ENCODE assay signal across 26 cellular contexts in the genomic region with DNA sequence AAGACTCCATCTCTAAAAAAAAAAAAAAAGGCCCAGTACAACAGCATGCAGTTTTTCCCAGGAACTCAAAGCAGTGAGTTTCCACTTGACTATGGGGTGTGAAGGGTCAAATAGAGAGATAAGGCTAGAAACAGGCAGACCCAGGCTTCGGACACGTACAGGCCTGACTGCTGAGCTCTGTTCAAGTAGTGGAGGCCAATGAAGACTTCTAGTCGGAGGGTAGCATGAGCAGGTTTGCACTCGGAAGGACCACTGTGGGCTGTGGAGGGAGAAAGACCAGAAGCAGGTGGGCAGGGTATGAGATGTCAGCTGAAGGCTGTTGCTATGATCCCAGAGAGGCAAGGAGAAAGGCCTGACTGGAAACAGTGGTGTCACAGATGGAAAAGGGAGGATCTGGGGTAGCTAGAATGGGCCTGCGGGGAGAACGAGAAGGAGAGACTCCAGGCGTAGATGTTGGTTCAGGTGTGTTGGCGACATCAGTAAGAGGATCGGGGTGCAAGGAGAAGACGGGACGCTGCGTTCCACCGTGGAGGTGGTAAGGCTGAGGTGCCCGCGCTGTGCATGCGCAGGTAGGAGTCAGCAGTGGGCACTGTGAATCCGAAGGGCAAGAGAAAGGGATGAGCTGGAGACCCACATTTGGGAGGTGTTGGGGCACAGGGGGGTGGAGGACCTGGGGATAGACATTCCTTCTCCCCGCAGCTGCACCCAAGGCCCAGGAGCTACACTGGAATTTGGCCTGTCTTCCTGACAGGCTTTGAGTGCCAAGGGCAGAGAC. TPM values are rescaled to one million over a fixed set of nuclear protein-coding genes. Genes with fewer than 3 reads are reported as not detected.
DNase-seq lines count a peak whose midpoint lies in the region; ATAC-seq and TF ChIP-seq lines count a peak whose summit lies in the region.
"Had no signal": no experiment of that assay in that cellular context is flagged by ENCODE, and none has a peak within 500 bp of the region (broad histone marks: within the 10 kb centered on the region; RNA-seq: fewer than 3 reads in every experiment).

No MANE protein-coding gene starts in this region.

- no peaks in the 10 kb centered on the region for H3K27me3 Mint-ChIP-seq in T-helper 1 cell treated with Interleukin-12 subunit alpha and Interleukin-12 subunit beta and Interleukin-4 antibody, amounts not matched to agents 30 μg/mL and 1 μg/mL, for 36 hours (ENCODE audit: low read depth)
- H3K27me3 Mint-ChIP-seq in H9 (ENCODE audit: low read depth) (no peaks in the 10 kb centered on the region), T-cell (no peaks in the 10 kb centered on the region)
- no peaks in the 10 kb centered on the region for H3K27me3 Mint-ChIP-seq in activated naive CD8-positive, alpha-beta T cell treated with anti-CD3 and anti-CD28 coated beads, Interleukin-2, amount 50 U/mL, for 24 hours

- H3K27ac Mint-ChIP-seq in T-helper 1 cell treated with Interleukin-12 subunit alpha and Interleukin-12 subunit beta and Interleukin-4 antibody, amounts not matched to agents 30 μg/mL and 1 μg/mL, for 36 hours, result peak overlapping the region; percentile 34
- H3K27ac Mint-ChIP-seq in H9, result peak overlapping the region in 2 of 3 experiments; percentile 6 to 65; a peak in 3 of 7 replicates
- H3K27ac Mint-ChIP-seq in activated naive CD8-positive, alpha-beta T cell treated with anti-CD3 and anti-CD28 coated beads, Interleukin-2, amount 50 U/mL, for 24 hours, result peak overlapping the region; percentile 55
- H3K27ac Mint-ChIP-seq in T-cell, result peak overlapping the region in 1 of 2 donors; percentile 9
- H3K27ac Mint-ChIP-seq: WTC11 had no signal

- H3K79me1 ChIP-seq in H9 (ENCODE audit: insufficient read depth, low read depth, low read length, poor library complexity, severe bottlenecking) (no peaks in the 10 kb centered on the region), neuronal stem cell (ENCODE audit: low read depth, low read length) (no peaks in the 10 kb centered on the region)

- WGBS in H9 (ENCODE audit: extremely low coverage, insufficient read length, low lambda C conversion rate), result no CpG with 5 or more reads among the region's 18 CpGs
- no CpG with 5 or more reads among the region's 18 CpGs for WGBS in neuronal stem cell (ENCODE audit: extremely low coverage in 2 of 2, insufficient read length in 2 of 2, insufficient replicate concordance in 1 of 2), 2 donors

- H3K4me2 ChIP-seq in H9 (ENCODE audit: insufficient read depth, insufficient read length, low read length) (no peak overlapping the region), neuronal stem cell (ENCODE audit: insufficient read depth, low read length, poor library complexity, severe bottlenecking) (no peak overlapping the region)

- peaks cover 18% of the 10 kb centered on the region for H3K4me1 Mint-ChIP-seq in T-helper 1 cell treated with Interleukin-12 subunit alpha and Interleukin-12 subunit beta and Interleukin-4 antibody, amounts not matched to agents 30 μg/mL and 1 μg/mL, for 36 hours (ENCODE audit: low read depth)
- H3K4me1 Mint-ChIP-seq in H9 (peaks cover 9 to 10% of the 10 kb centered on the region in 2 experiments), T-cell (peaks cover 11 to 20% (median 14%) of the 10 kb centered on the region in 3 donors)
- H3K4me1 Mint-ChIP-seq in activated naive CD8-positive, alpha-beta T cell treated with anti-CD3 and anti-CD28 coated beads, Interleukin-2, amount 50 U/mL, for 24 hours, result peaks cover 25% of the 10 kb centered on the region

- CTCF ChIA-PET in T-cell (lab: Charles Lee), result no interaction called here

- H2BK5ac ChIP-seq in H9 (ENCODE audit: insufficient read length, low read length) (no peak overlapping the region), neuronal stem cell (ENCODE audit: low read length) (no peak overlapping the region)

- H2BK12ac ChIP-seq in H9 (ENCODE audit: insufficient read length, low read depth, low read length), result no peak overlapping the region
- H2BK12ac ChIP-seq in neuronal stem cell (ENCODE audit: low read length), result no peak overlapping the region

- no peaks in the 10 kb centered on the region for H3K23me2 ChIP-seq in H9 (ENCODE audit: insufficient read length, low read depth, low read length, poor library complexity, severe bottlenecking)

- peaks cover 32% of the 10 kb centered on the region for H3K36me3 Mint-ChIP-seq in T-helper 1 cell treated with Interleukin-12 subunit alpha and Interleukin-12 subunit beta and Interleukin-4 antibody, amounts not matched to agents 30 μg/mL and 1 μg/mL, for 36 hours (ENCODE audit: low read depth)
- H3K36me3 Mint-ChIP-seq in H9 (ENCODE audit: insufficient read depth in 1 of 3, low read depth in 3 of 3) (peaks cover 1 to 29% (median 11%) of the 10 kb centered on the region in 3 experiments; a peak in 5 of 7 replicates), T-cell (peaks cover 51% of the 10 kb centered on the region)
- H3K36me3 Mint-ChIP-seq in activated naive CD8-positive, alpha-beta T cell treated with anti-CD3 and anti-CD28 coated beads, Interleukin-2, amount 50 U/mL, for 24 hours (ENCODE audit: low read depth), result peaks cover 30% of the 10 kb centered on the region

- H3K18ac ChIP-seq in H9 (ENCODE audit: insufficient read length, low read depth, low read length) (no peak overlapping the region), neuronal stem cell (ENCODE audit: low read length) (no peak overlapping the region)

- no peaks in the 10 kb centered on the region for H4K20me1 ChIP-seq in H9 (ENCODE audit: control insufficient read depth, insufficient read depth, insufficient read length)

- H3K4me3 ChIP-seq in neuronal stem cell (ENCODE audit: low read length in 2 of 2), result no peak overlapping the region
- H3K4me3 ChIP-seq: esophagus muscularis mucosa, gastrocnemius medialis, Peyer's patch, stomach, upper lobe of left lung had no signal

- H2AFZ ChIP-seq in H9 (ENCODE audit: low read length), result no peak overlapping the region
- no peak overlapping the region for H2AFZ ChIP-seq in neuronal stem cell (ENCODE audit: low read length)

- H2BK120ac ChIP-seq in H9 (ENCODE audit: low read depth, low read length, poor library complexity, severe bottlenecking), result no peak overlapping the region
- H2BK120ac ChIP-seq in neuronal stem cell (ENCODE audit: low read depth, low read length), result no peak overlapping the region

- no peak overlapping the region for H3T11ph ChIP-seq in H9 (ENCODE audit: low read length)

- H3K27me3 ChIP-seq in H9 (ENCODE audit: insufficient read depth, low read length) (no peaks in the 10 kb centered on the region), neuronal stem cell (ENCODE audit: control insufficient read depth in 3 of 3, insufficient read depth in 3 of 3, low read depth in 1 of 3, low read length in 3 of 3) (no peaks in the 10 kb centered on the region)
- H3K27me3 ChIP-seq: esophagus muscularis mucosa, gastrocnemius medialis, Peyer's patch, stomach, upper lobe of left lung had no signal

- H3K4me3 Mint-ChIP-seq in T-helper 1 cell treated with Interleukin-12 subunit alpha and Interleukin-12 subunit beta and Interleukin-4 antibody, amounts not matched to agents 30 μg/mL and 1 μg/mL, for 36 hours, result no peak overlapping the region
- H3K4me3 Mint-ChIP-seq in H9 (no peak overlapping the region; a peak in 1 of 5 replicates), T-cell (no peak overlapping the region)
- H3K4me3 Mint-ChIP-seq in activated naive CD8-positive, alpha-beta T cell treated with anti-CD3 and anti-CD28 coated beads, Interleukin-2, amount 50 U/mL, for 24 hours, result no peak overlapping the region
- H3K4me3 Mint-ChIP-seq: WTC11 had no signal

- H4K5ac ChIP-seq in H9 (ENCODE audit: insufficient read length, low read depth, low read length), result no peak overlapping the region

- ATAC-seq in activated naive CD8-positive, alpha-beta T cell treated with anti-CD3 and anti-CD28 coated beads, Interleukin-2, amount 50 U/mL, for 24 hours, result no peak
- no peak for ATAC-seq in GM18861 (IDR thresholded peaks at IDR 0.05; ENCODE audit: unreplicated experiment)
- ATAC-seq in T-cell (replicated peaks in 1 of 4), result no peak
- ATAC-seq: gastrocnemius medialis, HCT116, WTC11 had no signal

- no peaks in the 10 kb centered on the region for H3K79me2 ChIP-seq in H9 (ENCODE audit: insufficient read depth, low read length)

- H3K4me1 ChIP-seq in H9 (ENCODE audit: insufficient read depth, low read length) (no peaks in the 10 kb centered on the region), neuronal stem cell (ENCODE audit: control insufficient read depth in 2 of 2, insufficient read depth in 1 of 2, low read depth in 1 of 2, low read length in 2 of 2) (peaks cover 0 to 4% of the 10 kb centered on the region in 2 donors)
- H3K4me1 ChIP-seq: gastrocnemius medialis, upper lobe of left lung had no signal

- no peak overlapping the region for H4K8ac ChIP-seq in H9 (replicated peaks; ENCODE audit: insufficient read length, low read depth, low read length)
- no peak overlapping the region for H4K8ac ChIP-seq in neuronal stem cell (ENCODE audit: low read depth, low read length)

- no peak overlapping the region for H2BK15ac ChIP-seq in H9 (ENCODE audit: low read depth, low read length)
- H2BK15ac ChIP-seq in neuronal stem cell (ENCODE audit: low read length), result no peak overlapping the region

- H3K4ac ChIP-seq in H9 (ENCODE audit: low read depth, low read length) (no peak overlapping the region), neuronal stem cell (ENCODE audit: low read length) (no peak overlapping the region)

- no peak overlapping the region for H2BK20ac ChIP-seq in H9 (ENCODE audit: low read depth, low read length, poor library complexity, severe bottlenecking)

- TF ChIP-seq CTCF in H9 (conservative IDR thresholded peaks at IDR 0.05), result no peak

- H3K9me3 ChIP-seq in H9 (ENCODE audit: control insufficient read depth, low read depth, low read length) (no peaks in the 10 kb centered on the region), neuronal stem cell (replicated peaks in 1 of 2; ENCODE audit: control insufficient read depth in 2 of 2, insufficient read depth in 1 of 2, low read depth in 1 of 2, low read length in 2 of 2) (peaks cover 0 to 2% of the 10 kb centered on the region in 2 donors)
- H3K9me3 ChIP-seq: esophagus muscularis mucosa, gastrocnemius medialis, Peyer's patch, stomach, upper lobe of left lung had no signal

- POLR2A ChIA-PET in T-cell (lab: Charles Lee), result no interaction called here

- peaks cover 20 to 34% of the 10 kb centered on the region in 2 donors for H3K36me3 ChIP-seq in neuronal stem cell (replicated peaks in 1 of 2; ENCODE audit: control insufficient read depth in 2 of 2, insufficient read depth in 2 of 2, low read length in 2 of 2)

- H3K23ac ChIP-seq in H9 (ENCODE audit: insufficient read length, low read depth, low read length) (no peak overlapping the region), neuronal stem cell (ENCODE audit: low read depth, low read length, poor library complexity) (peak overlapping the region; percentile 53)

- H3K9ac ChIP-seq in H9 (ENCODE audit: extremely low read depth, insufficient read length, low read length) (no peak overlapping the region), neuronal stem cell (ENCODE audit: low read depth, low read length, poor library complexity) (peak overlapping the region; percentile 3)

- H4K91ac ChIP-seq in H9 (ENCODE audit: insufficient read length, low read depth, low read length) (no peak overlapping the region), neuronal stem cell (ENCODE audit: low read depth, low read length, poor library complexity) (no peak overlapping the region)

- no peaks in the 10 kb centered on the region for H3K9me3 Mint-ChIP-seq in T-helper 1 cell treated with Interleukin-12 subunit alpha and Interleukin-12 subunit beta and Interleukin-4 antibody, amounts not matched to agents 30 μg/mL and 1 μg/mL, for 36 hours
- H3K9me3 Mint-ChIP-seq in H9, result no peaks in the 10 kb centered on the region
- H3K9me3 Mint-ChIP-seq in activated naive CD8-positive, alpha-beta T cell treated with anti-CD3 and anti-CD28 coated beads, Interleukin-2, amount 50 U/mL, for 24 hours, result no peaks in the 10 kb centered on the region
- H3K9me3 Mint-ChIP-seq in T-cell, result no peaks in the 10 kb centered on the region
- H3K9me3 Mint-ChIP-seq: WTC11 had no signal

- DNase-seq in T-helper 1 cell (no peak), H9 (peak; percentile 10), neuronal stem cell (ENCODE audit: low spot score) (no peak), AG08396 (ENCODE audit: low spot score) (no peak), T-cell (no peak)
- DNase-seq in activated naive CD8-positive, alpha-beta T cell treated with anti-CD3 and anti-CD28 coated beads, Interleukin-2, amount 50 U/mL, for 24 hours, result no peak
- DNase-seq: activated naive CD4-positive, alpha-beta T cell; AML-193; COR-L47; effector memory CD4-positive, alpha-beta T cell; gastrocnemius medialis; NCI-H1092 treated with DMSO at 0.1 percent for 48 hours; NCI-H2107; NCI-H510A treated with DMSO at 0.1 percent for 48 hours; NK-92 treated with Interleukin-12 subunit alpha and Interleukin-12 subunit beta, amount 100 ng/mL, for 24 hours; stimulated activated CD4-positive, alpha-beta T cell treated with anti-CD3 and anti-CD28 coated beads, Interleukin-1b, Interleukin-23, amount 100 ng/mL, for 48 hours; stomach; T-helper 9 cell had no signal

- H3K56ac ChIP-seq in H9 (ENCODE audit: insufficient read length, low read depth, low read length), result no peak overlapping the region

- H3K27ac ChIP-seq in H9 (ENCODE audit: insufficient read length, low read depth, low read length), result no peak overlapping the region
- no peak overlapping the region for H3K27ac ChIP-seq in neuronal stem cell (replicated peaks; ENCODE audit: low read length)
- H3K27ac ChIP-seq: 22Rv1, esophagus muscularis mucosa, gastrocnemius medialis, Peyer's patch, stomach, upper lobe of left lung had no signal

- no peak overlapping the region for H2AK5ac ChIP-seq in H9 (ENCODE audit: insufficient read length, low read length)
- peak overlapping the region; percentile 51 for H2AK5ac ChIP-seq in neuronal stem cell (ENCODE audit: low read depth, low read length)

- H3K14ac ChIP-seq in H9 (ENCODE audit: insufficient read depth, low read length) (no peak overlapping the region), neuronal stem cell (ENCODE audit: low read length) (peak overlapping the region; percentile 31)

RNA-seq across cellular contexts. Expression of a gene that starts 38.5 kb away (rescaled TPM):
- total RNA-seq in H9 (2021), result 56.7 and 59.7 TPM in 2 replicates
- 47.2 TPM for polyA plus RNA-seq in neuronal stem cell (2013, experiment 1 of 2)
- polyA plus RNA-seq in neuronal stem cell (2013, experiment 2 of 2), result 45.3 TPM
- total RNA-seq in T-cell, result 10 to 100 TPM; 36.9 to 52.9 (median 43.9) TPM

RNA-seq across cellular contexts. Expression of a gene that starts 49.4 kb away (rescaled TPM):
- total RNA-seq in H9 (2021) (118 and 122 TPM in 2 replicates), T-cell (10 to 100 TPM; 60.7 to 98.8 (median 95.2) TPM)
- polyA plus RNA-seq in neuronal stem cell (2013, experiment 1 of 2), result 109 TPM
- 106 TPM for polyA plus RNA-seq in neuronal stem cell (2013, experiment 2 of 2)

RNA-seq across cellular contexts. Expression of a gene that starts 58.9 kb away (rescaled TPM):
- total RNA-seq in H9 (2021), result 11.8 and 12.0 TPM in 2 replicates
- polyA plus RNA-seq in neuronal stem cell (2013, experiment 1 of 2), result 24.3 TPM
- polyA plus RNA-seq in neuronal stem cell (2013, experiment 2 of 2), result 24.3 TPM
- 1 to 10 TPM; 1.9 to 9.9 (median 2.7) TPM for total RNA-seq in T-cell
- total RNA-seq: gastrocnemius medialis, Peyer's patch, stomach had no signal
